Comparison of ENCODE assay signal across 18 cellular contexts in the genomic region with DNA sequence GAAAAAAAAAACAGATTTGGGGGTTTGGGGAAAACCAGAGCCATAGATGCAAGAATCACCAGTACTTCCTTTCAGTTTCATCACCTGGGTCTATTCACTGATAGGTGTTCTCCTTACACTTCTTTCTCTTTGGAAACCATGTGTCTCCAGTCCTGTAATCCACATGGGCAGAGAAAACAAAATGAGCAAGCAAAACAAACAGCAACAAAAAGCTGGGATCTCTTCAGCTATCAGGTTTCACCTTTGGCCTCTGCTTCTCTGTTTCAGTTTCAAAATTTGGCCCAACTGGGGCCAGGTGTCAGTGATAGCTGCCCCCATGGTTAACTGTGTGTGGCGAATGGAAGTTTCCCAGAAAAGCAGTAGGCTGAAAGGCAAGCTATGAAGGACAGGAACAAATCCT.
DNase-seq lines count a peak whose midpoint lies in the region; ATAC-seq, FAIRE-seq and TF ChIP-seq lines count a peak whose summit lies in the region.
"Had no signal": no experiment of that assay in that cellular context is flagged by ENCODE, and none has a peak within 500 bp of the region (broad histone marks: within the 10 kb centered on the region; RNA-seq: fewer than 3 reads in every experiment).

No MANE protein-coding gene starts in this region.

- H3K27ac ChIP-seq in KMS-11 (peak overlapping the region; percentile 62), ovary (no peak overlapping the region)
- H3K27ac ChIP-seq: prostate gland had no signal

- H3K4me2 ChIP-seq in KMS-11, result peak overlapping the region; percentile 46

- POLR2A ChIA-PET in T-cell (lab: Charles Lee), result interaction anchor here in 1 of 2 donors (0.6 kb wide), 1 partner anchor 796 kb away, joined by 3 read pairs; no protein-coding TSS in a partner anchor

- no peaks in the 10 kb centered on the region for H3K79me2 ChIP-seq in KMS-11 (ENCODE audit: insufficient read depth, low read depth)

- TF ChIP-seq POLR2A in ovary (IDR thresholded peaks at IDR 0.05), result no peak

- no peak for TF ChIP-seq CTCF in KMS-11 (conservative IDR thresholded peaks at IDR 0.05; ENCODE audit: low read depth, low read length)
- TF ChIP-seq CTCF in ovary (IDR thresholded peaks at IDR 0.05), result no peak

- intact Hi-C loops in ovary (cut with DNase I), result no loop called here

- H3K36me3 ChIP-seq in KMS-11 (ENCODE audit: insufficient read depth) (no peaks in the 10 kb centered on the region), ovary (no peaks in the 10 kb centered on the region)
- H3K36me3 ChIP-seq: prostate gland, upper lobe of left lung had no signal

- 0 out of 2 replicates have a peak overlapping the region, but pooled peaks have one; percentile 1 for H3K9ac ChIP-seq in KMS-11

- no peaks in the 10 kb centered on the region for H3K4me1 Mint-ChIP-seq in stimulated activated memory B cell treated with anti-CD40 and anti-IgM and Interleukin-4, amounts not matched to agents 10 μg/mL and 1 μg/mL and 100 μg/mL, for 72 hours
- no peaks in the 10 kb centered on the region for H3K4me1 Mint-ChIP-seq in T-cell
- H3K4me1 Mint-ChIP-seq: activated naive CD8-positive, alpha-beta T cell treated with anti-CD3 and anti-CD28 coated beads, Interleukin-2, amount 50 U/mL, for 24 hours had no signal

- WGBS in ovary, 3 donors, result 83 to 97% (median 96%) methylated on average over 1 of the region's 1 CpG

- no peak overlapping the region for H3K4me3 ChIP-seq in KMS-11 (IDR thresholded peaks at IDR 0.05; ENCODE audit: insufficient read depth, low read depth, low read length)
- no peak overlapping the region for H3K4me3 ChIP-seq in ovary
- H3K4me3 ChIP-seq: prostate gland, upper lobe of left lung had no signal

- H3K27ac Mint-ChIP-seq in stimulated activated memory B cell treated with anti-CD40 and anti-IgM and Interleukin-4, amounts not matched to agents 10 μg/mL and 1 μg/mL and 100 μg/mL, for 72 hours, result no peak overlapping the region
- H3K27ac Mint-ChIP-seq in T-cell, result no peak overlapping the region
- H3K27ac Mint-ChIP-seq: activated naive CD8-positive, alpha-beta T cell treated with anti-CD3 and anti-CD28 coated beads, Interleukin-2, amount 50 U/mL, for 24 hours had no signal

- peaks cover 25% of the 10 kb centered on the region for H3K9me3 Mint-ChIP-seq in stimulated activated memory B cell treated with anti-CD40 and anti-IgM and Interleukin-4, amounts not matched to agents 10 μg/mL and 1 μg/mL and 100 μg/mL, for 72 hours
- H3K9me3 Mint-ChIP-seq in T-cell, result peaks cover 17 to 48% (median 30%) of the 10 kb centered on the region in 3 donors

- no peak overlapping the region for H2AFZ ChIP-seq in KMS-11 (ENCODE audit: low read depth)

- H3K36me3 Mint-ChIP-seq in stimulated activated memory B cell treated with anti-CD40 and anti-IgM and Interleukin-4, amounts not matched to agents 10 μg/mL and 1 μg/mL and 100 μg/mL, for 72 hours, result peaks cover 30% of the 10 kb centered on the region
- H3K36me3 Mint-ChIP-seq in T-cell, result peaks cover 12% of the 10 kb centered on the region

- H3K27me3 Mint-ChIP-seq in stimulated activated memory B cell treated with anti-CD40 and anti-IgM and Interleukin-4, amounts not matched to agents 10 μg/mL and 1 μg/mL and 100 μg/mL, for 72 hours, result no peaks in the 10 kb centered on the region
- no peaks in the 10 kb centered on the region for H3K27me3 Mint-ChIP-seq in T-cell
- H3K27me3 Mint-ChIP-seq: activated naive CD8-positive, alpha-beta T cell treated with anti-CD3 and anti-CD28 coated beads, Interleukin-2, amount 50 U/mL, for 24 hours had no signal

- FAIRE-seq in GM18507 (lab: Jason Lieb, UNC), result peak; percentile 46

- no peak overlapping the region for H3K4me3 Mint-ChIP-seq in stimulated activated memory B cell treated with anti-CD40 and anti-IgM and Interleukin-4, amounts not matched to agents 10 μg/mL and 1 μg/mL and 100 μg/mL, for 72 hours
- H3K4me3 Mint-ChIP-seq in T-cell, result no peak overlapping the region
- H3K4me3 Mint-ChIP-seq: activated naive CD8-positive, alpha-beta T cell treated with anti-CD3 and anti-CD28 coated beads, Interleukin-2, amount 50 U/mL, for 24 hours; activated T-cell treated with anti-CD3 and anti-CD28 coated beads, Interleukin-2, amount 50 U/mL, for 4 hours had no signal

- CTCF ChIA-PET in T-cell (lab: Charles Lee), result no interaction called here

- TF ChIP-seq EP300 in ovary (IDR thresholded peaks at IDR 0.05), result no peak

- H3K27me3 ChIP-seq in KMS-11 (ENCODE audit: insufficient read depth, low read depth) (no peaks in the 10 kb centered on the region), ovary (no peaks in the 10 kb centered on the region)
- H3K27me3 ChIP-seq: upper lobe of left lung had no signal

- peaks cover 41% of the 10 kb centered on the region for H3K4me1 ChIP-seq in KMS-11 (ENCODE audit: low read depth, poor library complexity, severe bottlenecking)
- no peaks in the 10 kb centered on the region for H3K4me1 ChIP-seq in ovary (ENCODE audit: insufficient read depth)
- H3K4me1 ChIP-seq: prostate gland, upper lobe of left lung had no signal

- no peaks in the 10 kb centered on the region for H3K9me3 ChIP-seq in ovary
- H3K9me3 ChIP-seq: prostate gland had no signal

- ATAC-seq in GM19467 (IDR thresholded peaks at IDR 0.05; ENCODE audit: unreplicated experiment) (peak; percentile 75), HG02870 (IDR thresholded peaks at IDR 0.05; ENCODE audit: unreplicated experiment) (peak; percentile 79), T-cell (replicated peaks in 1 of 4) (no peak)
- ATAC-seq in stimulated activated memory B cell treated with anti-CD40 and anti-IgM and Interleukin-4, amounts not matched to agents 10 μg/mL and 1 μg/mL and 100 μg/mL, for 72 hours, result no peak
- ATAC-seq: activated naive CD8-positive, alpha-beta T cell treated with anti-CD3 and anti-CD28 coated beads, Interleukin-2, amount 50 U/mL, for 24 hours; activated T-cell treated with anti-CD3 and anti-CD28 coated beads, Interleukin-2, amount 50 U/mL, for 4 hours; Panc1 had no signal

- H4K20me1 ChIP-seq in KMS-11 (ENCODE audit: insufficient read depth), result no peaks in the 10 kb centered on the region

- DNase-seq in GM18507 (ENCODE audit: extremely low spot score, insufficient read length, low read depth) (no peak), HT-29 (ENCODE audit: low spot score) (no peak), T-cell (no peak), ovary (no peak)
- DNase-seq: activated naive CD8-positive, alpha-beta T cell treated with anti-CD3 and anti-CD28 coated beads, Interleukin-2, amount 50 U/mL, for 24 hours; activated T-cell treated with anti-CD3 and anti-CD28 coated beads, Interleukin-2, amount 50 U/mL, for 4 hours; cerebellar nuclear complex; DMS 273 treated with DMSO at 0.1 percent for 48 hours; glutamatergic neuron; NCI-H1417; stimulated activated CD8-positive, alpha-beta memory T cell treated with anti-CD3 and anti-CD28 coated beads, Interleukin-4, amount 100 ng/mL, for 48 hours; upper lobe of left lung had no signal

Comparison
In these comparisons a context has a peak if more than half of its experiments do, and no peak if none do; other contexts are left out.
1. ATAC-seq: peak in GM19467 (single experiment) and HG02870 (single experiment); none in stimulated activated memory B cell treated with anti-CD40 and anti-IgM and Interleukin-4, amounts not matched to agents 10 μg/mL and 1 μg/mL and 100 μg/mL, for 72 hours (single experiment) and T-cell (0 of 4).